10 cellular contexts compared by ENCODE assay signal in genomic region chr1:167631386-167631941, GRCh38. TPM values are rescaled to one million over a fixed set of nuclear protein-coding genes. Genes with fewer than 3 reads are reported as not detected.
DNase-seq lines count a peak whose midpoint lies in the region; ATAC-seq and TF ChIP-seq lines count a peak whose summit lies in the region.
"Had no signal": no experiment of that assay in that cellular context is flagged by ENCODE, and none has a peak within 500 bp of the region (broad histone marks: within the 10 kb centered on the region; RNA-seq: fewer than 3 reads in every experiment).

No MANE protein-coding gene starts in this region.

- H3K4me2 ChIP-seq in OCI-LY3 (ENCODE audit: low read length), result peak overlapping the region; percentile 93

- H3K4me3 ChIP-seq in GM12864 (ENCODE audit: low read depth, low read length), result peak overlapping the region; percentile 95
- peak overlapping the region; percentile 81 for H3K4me3 ChIP-seq in OCI-LY3 (ENCODE audit: low read length)
- peak overlapping the region; percentile 24 to 57 for H3K4me3 ChIP-seq in esophagus (ENCODE audit: low read depth in 1 of 2, low read length in 2 of 2)
- H3K4me3 ChIP-seq in spleen, result peak overlapping the region; percentile 52 to 92 (median 75)

- H3K36me3 ChIP-seq in OCI-LY3 (replicated peaks; ENCODE audit: low read depth, low read length), result no peaks in the 10 kb centered on the region
- no peaks in the 10 kb centered on the region for H3K36me3 ChIP-seq in esophagus (ENCODE audit: control insufficient read depth in 2 of 2, insufficient read depth in 2 of 2, low read length in 1 of 2)
- H3K36me3 ChIP-seq in spleen, result peaks cover 0 to 34% (median 1%) of the 10 kb centered on the region in 6 donors

- peak overlapping the region; percentile 51; the same call in 1 of the 2 replicates for H3K27ac ChIP-seq in OCI-LY3 (ENCODE audit: low read length)
- peak overlapping the region; percentile 37 to 50 for H3K27ac ChIP-seq in esophagus (ENCODE audit: low read depth in 2 of 2, low read length in 1 of 2)
- peak overlapping the region; percentile 86 to 100 (median 96) for H3K27ac ChIP-seq in spleen

- TF ChIP-seq POLR2A in spleen (IDR thresholded peaks at IDR 0.05), result no peak

- no peaks in the 10 kb centered on the region for H3K27me3 ChIP-seq in OCI-LY3 (ENCODE audit: low read depth, low read length)
- H3K27me3 ChIP-seq in esophagus (ENCODE audit: control insufficient read depth in 1 of 2, insufficient read depth in 2 of 2, low read length in 2 of 2), result no peaks in the 10 kb centered on the region
- H3K27me3 ChIP-seq in spleen (replicated peaks in 1 of 7), result no peaks in the 10 kb centered on the region

- H3K4me1 ChIP-seq in OCI-LY3 (ENCODE audit: low read length) (peaks cover 49% of the 10 kb centered on the region), esophagus (ENCODE audit: control insufficient read depth in 2 of 2, insufficient read depth in 2 of 2, low read length in 1 of 2) (peaks cover 0 to 3% of the 10 kb centered on the region in 2 donors), spleen (peaks cover 61 to 99% (median 80%) of the 10 kb centered on the region in 6 donors)

- intact Hi-C loops in spleen (cut with DNase I; ENCODE audit: low total_unique reads), result no loop called here

- peaks cover 12% of the 10 kb centered on the region; the same call in 1 of the 2 replicates for H3K79me2 ChIP-seq in OCI-LY3 (ENCODE audit: low read length)

- WGBS in esophagus, 2 donors, result 73 to 79% methylated on average over 3 of the region's 3 CpGs
- WGBS in spleen, 5 donors, result 20 to 47% (median 28%) methylated on average over 3 of the region's 3 CpGs

- no peak for TF ChIP-seq CTCF in GM12864 (IDR thresholded peaks at IDR 0.05; ENCODE audit: low read depth, low read length, missing control alignments)
- no peak for TF ChIP-seq CTCF in OCI-LY3 (IDR thresholded peaks at IDR 0.05; ENCODE audit: low read depth, low read length)
- no peak for TF ChIP-seq CTCF in spleen (IDR thresholded peaks at IDR 0.05 in 8 of 11, conservative IDR thresholded peaks at IDR 0.05 in 3 of 11)

- H4K20me1 ChIP-seq in OCI-LY3 (ENCODE audit: insufficient read depth, low read length), result no peaks in the 10 kb centered on the region

- DNase-seq in GM12864 (ENCODE audit: low read depth), result no peak
- DNase-seq in spleen, result no peak
- DNase-seq in COLO668 (lab: John Stamatoyannopoulos, UW; ENCODE audit: unreplicated experiment), result no peak
- no peak for DNase-seq in activated gamma-delta T cell treated with Interleukin-2 at 50 U/mL for 16 hours

- ATAC-seq in GM21360 (IDR thresholded peaks at IDR 0.05; ENCODE audit: unreplicated experiment) (no peak), HG03565 (IDR thresholded peaks at IDR 0.05; ENCODE audit: unreplicated experiment) (no peak)

- no peaks in the 10 kb centered on the region; the same call in 1 of the 2 replicates for H3K9me3 ChIP-seq in OCI-LY3 (ENCODE audit: insufficient read depth, low read length)
- no peaks in the 10 kb centered on the region for H3K9me3 ChIP-seq in esophagus (ENCODE audit: control insufficient read depth in 2 of 2, insufficient read depth in 1 of 2, low read depth in 1 of 2, low read length in 1 of 2)
- H3K9me3 ChIP-seq in spleen, result no peaks in the 10 kb centered on the region

- no peak overlapping the region for H2AFZ ChIP-seq in OCI-LY3 (ENCODE audit: low read depth, low read length)

- peak overlapping the region; percentile 92; the same call in 1 of the 2 replicates for H3K9ac ChIP-seq in OCI-LY3 (ENCODE audit: low read length)

RNA-seq across cellular contexts. Expression of gene RCSD1, which starts 1.4 kb away (rescaled TPM):
- polyA plus RNA-seq in esophagus (1 to 10 TPM; 1.5 to 1.7 TPM), spleen (100 to 1,000 TPM in 1 of 3 donors, 10 to 100 TPM in 2; 58.9 to 103 (median 87.2) TPM)
- 100 to 1,000 TPM in 5 of 7 donors, 10 to 100 TPM in 2; 91.9 to 144 (median 124) TPM for total RNA-seq in spleen
- total RNA-seq: SK-MEL-5 had no signal
- polyA plus RNA-seq: neural cell had no signal

Comparison
In these comparisons a context has a peak if more than half of its experiments do, and no peak if none do; other contexts are left out.
1. H3K4me3 ChIP-seq: peak in every context shown above with its lines; median percentile 95 in GM12864; 81 in OCI-LY3; 75 in spleen; 40 in esophagus.
2. H3K27ac ChIP-seq: peak in every context shown above with its lines; median percentile 96 in spleen; 51 in OCI-LY3; 44 in esophagus.
3. RNA of gene RCSD1, which starts 1.4 kb away (polyA plus RNA-seq): 58.9 to 103 TPM in spleen; 1.5 to 1.7 TPM in esophagus; every median in the first group is over 10 times any median in the second.